In the genomic region with DNA sequence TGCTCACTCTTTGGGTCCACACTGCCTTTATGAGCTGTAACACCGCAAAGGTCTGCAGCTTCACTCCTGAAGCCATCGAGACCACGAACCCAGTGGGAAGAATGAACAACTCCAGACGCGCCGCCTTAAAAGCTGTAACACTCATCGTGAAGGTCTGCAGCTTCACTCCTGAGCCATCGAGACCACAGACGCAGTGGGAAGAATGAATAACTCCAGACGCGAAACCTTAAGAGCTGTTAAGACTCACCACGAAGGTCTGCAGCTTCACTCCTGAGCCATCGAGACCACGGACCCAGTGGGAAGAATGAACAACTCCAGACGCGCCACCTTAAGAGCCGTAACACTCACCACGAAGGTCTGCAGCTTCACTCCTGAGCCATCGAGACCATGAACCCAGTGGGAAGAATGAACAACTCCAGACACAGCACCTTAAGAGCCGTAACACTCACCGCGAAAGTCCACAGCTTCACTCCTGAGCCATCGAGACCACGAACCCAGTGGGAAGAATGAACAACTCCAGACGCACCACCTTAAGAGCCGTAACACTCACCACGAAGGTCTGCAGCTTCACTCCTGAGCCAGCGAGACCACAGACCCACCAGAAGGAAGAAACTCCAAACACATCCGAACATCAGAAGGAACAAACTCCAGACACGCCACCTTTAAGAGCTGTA, we compare ENCODE assay signal across 8 cellular contexts. TPM values are rescaled to one million over a fixed set of nuclear protein-coding genes. Genes with fewer than 3 reads are reported as not detected.
DNase-seq lines count a peak whose midpoint lies in the region; ATAC-seq and TF ChIP-seq lines count a peak whose summit lies in the region.
"Not testable (repeated sequence)": the region's sequence is repeated elsewhere in the genome, so short reads cannot be mapped to it uniquely, and the experiment has no call there.

No MANE protein-coding gene starts in this region.

- H3K36me3 ChIP-seq in HEK293 (ENCODE audit: control insufficient read depth in 2 of 2, insufficient read depth in 1 of 2, low read length in 2 of 2): peaks cover 14 to 77% of the 10 kb centered on the region in 2 experiments; a peak in 2 of 3 replicates

- ATAC-seq in activated CD4-positive, alpha-beta T cell treated with anti-CD3 and anti-CD28 coated beads for 36 hours; Right ventricle myocardium inferior; naive thymus-derived CD8-positive, alpha-beta T cell; stimulated activated effector memory CD8-positive, alpha-beta T cell treated with anti-CD3 and anti-CD28 coated beads, Interleukin-12 subunit alpha, Interleukin-12 subunit beta, amount 100 ng/mL, for 72 hours: not testable (repeated sequence)

- not testable (repeated sequence) for H3K9me3 Mint-ChIP-seq in activated CD4-positive, alpha-beta T cell treated with anti-CD3 and anti-CD28 coated beads for 36 hours (ENCODE audit: low read depth); activated naive CD4-positive, alpha-beta T cell treated with anti-CD3 and anti-CD28 coated beads for 36 hours; brain; naive thymus-derived CD8-positive, alpha-beta T cell; stimulated activated effector memory CD8-positive, alpha-beta T cell treated with anti-CD3 and anti-CD28 coated beads, Interleukin-12 subunit alpha, Interleukin-12 subunit beta, amount 100 ng/mL, for 72 hours

- H3K27ac Mint-ChIP-seq in activated CD4-positive, alpha-beta T cell treated with anti-CD3 and anti-CD28 coated beads for 36 hours: peak overlapping the region; percentile 17
- H3K27ac Mint-ChIP-seq in activated naive CD4-positive, alpha-beta T cell treated with anti-CD3 and anti-CD28 coated beads for 36 hours: peak overlapping the region; percentile 34
- H3K27ac Mint-ChIP-seq in brain: peak overlapping the region; percentile 13 to 80 (median 46)
- H3K27ac Mint-ChIP-seq in naive thymus-derived CD8-positive, alpha-beta T cell: peak overlapping the region in 9 of 10 donors; percentile 39 to 84 (median 65)
- peak overlapping the region; percentile 69 for H3K27ac Mint-ChIP-seq in stimulated activated effector memory CD8-positive, alpha-beta T cell treated with anti-CD3 and anti-CD28 coated beads, Interleukin-12 subunit alpha, Interleukin-12 subunit beta, amount 100 ng/mL, for 72 hours

- H3K27ac ChIP-seq in 22Rv1: peak overlapping the region; percentile 99; the same call in 1 of the 2 replicates
- not testable (repeated sequence) for H3K27ac ChIP-seq in HEK293 (ENCODE audit: extremely low read depth, low read depth, low read length)

- intact Hi-C loops in activated CD4-positive, alpha-beta T cell treated with anti-CD3 and anti-CD28 coated beads for 36 hours (cut with DNase I, micrococcal nuclease); Right ventricle myocardium inferior (cut with DNase I): not testable (repeated sequence)
- intact Hi-C loops in activated naive CD4-positive, alpha-beta T cell treated with anti-CD3 and anti-CD28 coated beads for 36 hours (cut with micrococcal nuclease): loop anchor here (5.0 kb wide), 1 partner anchor 172 kb away; no protein-coding TSS in a partner anchor

- not testable (repeated sequence) for H3K4me3 Mint-ChIP-seq in activated CD4-positive, alpha-beta T cell treated with anti-CD3 and anti-CD28 coated beads for 36 hours; activated naive CD4-positive, alpha-beta T cell treated with anti-CD3 and anti-CD28 coated beads for 36 hours
- H3K4me3 Mint-ChIP-seq in brain: peak overlapping the region in 3 of 5 experiments; percentile 4 to 71 (median 35)
- peak overlapping the region; percentile 19 to 81 (median 64) for H3K4me3 Mint-ChIP-seq in naive thymus-derived CD8-positive, alpha-beta T cell
- H3K4me3 Mint-ChIP-seq in stimulated activated effector memory CD8-positive, alpha-beta T cell treated with anti-CD3 and anti-CD28 coated beads, Interleukin-12 subunit alpha, Interleukin-12 subunit beta, amount 100 ng/mL, for 72 hours: peak overlapping the region; percentile 5

- not testable (repeated sequence) for H3K9me3 ChIP-seq in HEK293 (ENCODE audit: control insufficient read depth, insufficient read depth, low read depth, low read length)

- not testable (repeated sequence) for DNase-seq in activated CD4-positive, alpha-beta T cell treated with anti-CD3 and anti-CD28 coated beads for 36 hours; activated naive CD4-positive, alpha-beta T cell treated with anti-CD3 and anti-CD28 coated beads for 36 hours; naive thymus-derived CD8-positive, alpha-beta T cell; stimulated activated effector memory CD8-positive, alpha-beta T cell treated with anti-CD3 and anti-CD28 coated beads, Interleukin-12 subunit alpha, Interleukin-12 subunit beta, amount 100 ng/mL, for 72 hours (ENCODE audit: low spot score in 2 of 2)
- DNase-seq in Right ventricle myocardium inferior (ENCODE audit: missing footprints): peak; percentile 17

- not testable (repeated sequence) for TF ChIP-seq CTCF in 22Rv1 (IDR thresholded peaks at IDR 0.05); HEK293 (tag by site-specific recombination; IDR thresholded peaks at IDR 0.05); brain (conservative IDR thresholded peaks at IDR 0.05)

- H3K4me1 ChIP-seq in HEK293 (ENCODE audit: control insufficient read depth, insufficient read depth, low read length): not testable (repeated sequence)

- peaks cover 71% of the 10 kb centered on the region for H3K36me3 Mint-ChIP-seq in activated CD4-positive, alpha-beta T cell treated with anti-CD3 and anti-CD28 coated beads for 36 hours (ENCODE audit: low read depth)
- H3K36me3 Mint-ChIP-seq in activated naive CD4-positive, alpha-beta T cell treated with anti-CD3 and anti-CD28 coated beads for 36 hours (ENCODE audit: low read depth): peaks cover 56% of the 10 kb centered on the region
- peaks cover 76% of the 10 kb centered on the region for H3K36me3 Mint-ChIP-seq in brain
- peaks cover 4 to 67% (median 10%) of the 10 kb centered on the region in 3 donors for H3K36me3 Mint-ChIP-seq in naive thymus-derived CD8-positive, alpha-beta T cell
- peaks cover 88% of the 10 kb centered on the region for H3K36me3 Mint-ChIP-seq in stimulated activated effector memory CD8-positive, alpha-beta T cell treated with anti-CD3 and anti-CD28 coated beads, Interleukin-12 subunit alpha, Interleukin-12 subunit beta, amount 100 ng/mL, for 72 hours

- H3K27me3 Mint-ChIP-seq in activated CD4-positive, alpha-beta T cell treated with anti-CD3 and anti-CD28 coated beads for 36 hours; activated naive CD4-positive, alpha-beta T cell treated with anti-CD3 and anti-CD28 coated beads for 36 hours (ENCODE audit: low read depth); brain; naive thymus-derived CD8-positive, alpha-beta T cell: not testable (repeated sequence)

- H3K4me3 ChIP-seq in HEK293 (ENCODE audit: low read depth, low read length): not testable (repeated sequence)

- peaks cover 53% of the 10 kb centered on the region for H3K4me1 Mint-ChIP-seq in activated CD4-positive, alpha-beta T cell treated with anti-CD3 and anti-CD28 coated beads for 36 hours
- H3K4me1 Mint-ChIP-seq in activated naive CD4-positive, alpha-beta T cell treated with anti-CD3 and anti-CD28 coated beads for 36 hours (ENCODE audit: low read depth): peaks cover 59% of the 10 kb centered on the region
- H3K4me1 Mint-ChIP-seq in brain: peaks cover 59% of the 10 kb centered on the region
- H3K4me1 Mint-ChIP-seq in naive thymus-derived CD8-positive, alpha-beta T cell: peaks cover 25 to 78% (median 61%) of the 10 kb centered on the region in 4 donors
- H3K4me1 Mint-ChIP-seq in stimulated activated effector memory CD8-positive, alpha-beta T cell treated with anti-CD3 and anti-CD28 coated beads, Interleukin-12 subunit alpha, Interleukin-12 subunit beta, amount 100 ng/mL, for 72 hours: peaks cover 55% of the 10 kb centered on the region

- CTCF ChIA-PET in HEK293 (lab: Yijun Ruan, JAX): not testable (repeated sequence)
- CTCF ChIA-PET in activated CD4-positive, alpha-beta T cell treated with anti-CD3 and anti-CD28 coated beads for 36 hours (lab: Charles Lee): interaction anchor here (1.1 kb wide), 1 partner anchor 32 kb away, joined by 3 read pairs; no protein-coding TSS in a partner anchor
- CTCF ChIA-PET in activated naive CD4-positive, alpha-beta T cell treated with anti-CD3 and anti-CD28 coated beads for 36 hours (lab: Charles Lee): interaction anchor here (0.8 to 1.2 kb wide), 3 partner anchors 32 to 363 kb away, joined by 3 to 5 read pairs (median 3); no protein-coding TSS in a partner anchor

- POLR2A ChIA-PET in HEK293 (lab: Yijun Ruan, JAX): interaction anchor here (0.5 kb wide), 1 partner anchor 56 kb away, joined by 5 read pairs; no protein-coding TSS in a partner anchor
- POLR2A ChIA-PET in activated CD4-positive, alpha-beta T cell treated with anti-CD3 and anti-CD28 coated beads for 36 hours (lab: Charles Lee): not testable (repeated sequence)
- POLR2A ChIA-PET in naive thymus-derived CD8-positive, alpha-beta T cell (lab: Charles Lee): interaction anchor here (0.6 to 1.1 kb wide), 3 partner anchors 58 to 213 kb away, joined by 3 to 4 read pairs (median 3); a partner anchor contains a TSS

TF ChIP-seq in HEK293, 187 proteins besides CTCF, POLR2A, EP300 and RAD21:
- TF ChIP-seq ZNF600 (tag by site-specific recombination; IDR thresholded peaks at IDR 0.05): peak; percentile 96

RNA-seq across cellular contexts. Expression of a gene that starts 51.4 kb away (rescaled TPM):
- under 1 TPM; 0.28 to 0.50 TPM for total RNA-seq in activated CD4-positive, alpha-beta T cell treated with anti-CD3 and anti-CD28 coated beads for 36 hours
- total RNA-seq in activated naive CD4-positive, alpha-beta T cell treated with anti-CD3 and anti-CD28 coated beads for 36 hours: under 1 TPM; 0.37 to 0.48 TPM
- 89.5 TPM for polyA plus RNA-seq in brain (ENCODE audit: insufficient read depth, low read depth, low replicate concordance)
- total RNA-seq in Right ventricle myocardium inferior: 3.1 TPM
- under 1 TPM in 1 of 2 experiments, not detected in 1; 0.29 TPM for total RNA-seq in naive thymus-derived CD8-positive, alpha-beta T cell
- not detected for polyA plus RNA-seq in naive thymus-derived CD8-positive, alpha-beta T cell

Comparison
In these comparisons a context has a peak if more than half of its experiments do, and no peak if none do; other contexts are left out.
1. H3K27ac Mint-ChIP-seq: peak in every context shown above with its lines; median percentile 69 in stimulated activated effector memory CD8-positive, alpha-beta T cell treated with anti-CD3 and anti-CD28 coated beads, Interleukin-12 subunit alpha, Interleukin-12 subunit beta, amount 100 ng/mL, for 72 hours; 65 in naive thymus-derived CD8-positive, alpha-beta T cell; 46 in brain; 34 in activated naive CD4-positive, alpha-beta T cell treated with anti-CD3 and anti-CD28 coated beads for 36 hours; 17 in activated CD4-positive, alpha-beta T cell treated with anti-CD3 and anti-CD28 coated beads for 36 hours.